Comparison of ENCODE assay signal across 16 cellular contexts in the genomic region with DNA sequence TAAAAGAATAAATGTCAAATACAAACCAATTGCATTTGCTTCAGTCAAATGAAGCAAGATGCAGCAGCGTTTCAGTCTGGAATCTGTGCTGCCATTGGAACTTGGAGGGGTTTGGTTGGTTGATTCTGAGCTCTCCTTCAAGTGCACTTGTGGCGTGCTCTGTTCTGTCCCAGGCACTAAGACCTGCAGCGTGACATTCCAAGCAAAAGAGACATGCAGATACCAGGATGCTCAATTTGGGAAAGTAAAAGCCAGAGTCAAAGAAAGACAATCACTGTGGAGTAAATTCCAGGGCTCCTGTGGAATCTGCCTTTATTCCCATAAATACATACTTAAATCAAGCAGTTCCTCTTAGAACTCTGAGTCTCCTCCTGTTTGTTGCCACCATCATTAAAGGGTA.
DNase-seq lines count a peak whose midpoint lies in the region; ATAC-seq lines count a peak whose summit lies in the region.
"Had no signal": no experiment of that assay in that cellular context is flagged by ENCODE, and none has a peak within 500 bp of the region (broad histone marks: within the 10 kb centered on the region; RNA-seq: fewer than 3 reads in every experiment).

No MANE protein-coding gene starts in this region.

- H3K9me3 ChIP-seq in neuron (ENCODE audit: low read length): no peaks in the 10 kb centered on the region

- no peak overlapping the region for H2AFZ ChIP-seq in neuron (ENCODE audit: low read depth, low read length)
- H2AFZ ChIP-seq: GM23248 had no signal

- peaks cover 34% of the 10 kb centered on the region for H3K4me1 ChIP-seq in neuron (ENCODE audit: insufficient read depth, low read length)

- ATAC-seq in GM21786 (IDR thresholded peaks at IDR 0.05; ENCODE audit: unreplicated experiment): no peak
- ATAC-seq in GM18520 (IDR thresholded peaks at IDR 0.05; ENCODE audit: unreplicated experiment): no peak

- peak overlapping the region; percentile 43 for H3K4me3 ChIP-seq in neuron (ENCODE audit: low read length)
- H3K4me3 ChIP-seq: GM23248 had no signal

- H3K27me3 ChIP-seq in neuron (ENCODE audit: insufficient read depth, low read length): no peaks in the 10 kb centered on the region

- DNase-seq in NCI-H82 (lab: John Stamatoyannopoulos, UW) (peak; percentile 47), NCI-H82 treated with DMSO at 0.1 percent for 48 hours (lab: John Stamatoyannopoulos, UW; ENCODE audit: unreplicated experiment) (no peak), islet precursor cell (peak; percentile 91), MV-4-11 (lab: John Stamatoyannopoulos, UW) (no peak), UCSD-AML1 (lab: John Stamatoyannopoulos, UW; ENCODE audit: unreplicated experiment) (no peak)
- DNase-seq: Calu3; CD4-positive, alpha-beta memory T cell; DMS53; GM23248; KBM-7; NCI-H1436; NCI-H510A; NCI-H774 had no signal

- no peaks in the 10 kb centered on the region for H3K36me3 ChIP-seq in neuron (ENCODE audit: insufficient read depth, low read length)

Comparison
In these comparisons a context has a peak if more than half of its experiments do, and no peak if none do; other contexts are left out.
1. DNase-seq: peak in NCI-H82 (single experiment) and islet precursor cell (single experiment); none in NCI-H82 treated with DMSO at 0.1 percent for 48 hours (single experiment), MV-4-11 (single experiment) and UCSD-AML1 (single experiment).